Comparison of ENCODE assay signal across 16 cellular contexts in genomic region chr3:39122811-39123210, GRCh38. TPM values are rescaled to one million over a fixed set of nuclear protein-coding genes. Genes with fewer than 3 reads are reported as not detected.
DNase-seq lines count a peak whose midpoint lies in the region; ATAC-seq, FAIRE-seq and TF ChIP-seq lines count a peak whose summit lies in the region.
"Had no signal": no experiment of that assay in that cellular context is flagged by ENCODE, and none has a peak within 500 bp of the region (broad histone marks: within the 10 kb centered on the region; RNA-seq: fewer than 3 reads in every experiment).

No MANE protein-coding gene starts in this region.

- H3K27me3 ChIP-seq in K562 (ENCODE audit: control insufficient read depth in 2 of 2, insufficient read depth in 2 of 2, low read length in 2 of 2), result no peaks in the 10 kb centered on the region
- H3K27me3 ChIP-seq: BE2C, cardiac muscle cell had no signal

- no peak overlapping the region for H3K27ac ChIP-seq in K562 (ENCODE audit: extremely low read depth, low read depth, low read length)
- H3K27ac ChIP-seq: cardiac muscle cell had no signal

- H3K9ac ChIP-seq in K562 (ENCODE audit: insufficient read depth in 1 of 2, low read depth in 2 of 2, low read length in 2 of 2), result peak overlapping the region in 1 of 2 experiments; percentile 14; a peak in 1 of 4 replicates

- no peaks in the 10 kb centered on the region for H4K20me1 ChIP-seq in K562 (replicated peaks; ENCODE audit: control insufficient read depth, insufficient read depth, low read length)

- H3K36me3 ChIP-seq in K562 (ENCODE audit: control insufficient read depth, insufficient read depth, low read length), result no peaks in the 10 kb centered on the region
- H3K36me3 ChIP-seq: BE2C, cardiac muscle cell had no signal

- no peak for TF ChIP-seq POLR2A in K562 (conservative IDR thresholded peaks at IDR 0.05)

- intact Hi-C loops in K562 (cut with micrococcal nuclease), result no loop called here

- no peak for TF ChIP-seq RAD21 in K562 (CRISPR knock-in tag; conservative IDR thresholded peaks at IDR 0.05 in 1 of 2, IDR thresholded peaks at IDR 0.05 in 1 of 2)

- peak overlapping the region; percentile 40; the same call in 1 of the 2 replicates for H2AFZ ChIP-seq in K562 (ENCODE audit: low read depth, low read length)

- H3K79me2 ChIP-seq in K562 (ENCODE audit: control insufficient read depth, insufficient read depth, low read length), result no peaks in the 10 kb centered on the region

- no peaks in the 10 kb centered on the region for H3K9me3 ChIP-seq in K562 (replicated peaks; ENCODE audit: control insufficient read depth, insufficient read depth, low read depth, low read length)
- H3K9me3 ChIP-seq: BE2C had no signal

- CTCF ChIA-PET in K562 (lab: Yijun Ruan, JAX; ENCODE audit: low intra/inter-chr PET ratio), result no interaction called here

- TF ChIP-seq CTCF in K562 (IDR thresholded peaks at IDR 0.05 in 2 of 3, conservative IDR thresholded peaks at IDR 0.05 in 1 of 3; ENCODE audit: insufficient read depth in 2 of 3, low read depth in 1 of 3, low read length in 3 of 3), result no peak

- H3K4me3 ChIP-seq in K562, result no peak overlapping the region
- H3K4me3 ChIP-seq: cardiac muscle cell had no signal

- H3K4me2 ChIP-seq in K562 (ENCODE audit: insufficient read depth, low read length), result no peak overlapping the region

- POLR2A ChIA-PET in K562 (lab: Yijun Ruan, JAX), result interaction anchor here (0.6 to 2.2 kb wide), 2 partner anchors 26 to 196 kb away, joined by 3 to 5 read pairs; no protein-coding TSS in a partner anchor

- H3K4me1 ChIP-seq in K562 (replicated peaks in 1 of 2; ENCODE audit: control insufficient read depth in 2 of 2, insufficient read depth in 2 of 2, low read length in 2 of 2), result no peaks in the 10 kb centered on the region; a peak in 1 of 5 replicates
- H3K4me1 ChIP-seq: BE2C had no signal

- in situ Hi-C loops in K562 (cut with MboI), result loop anchor here (10.0 kb wide), 1 partner anchor 262 kb away; the partner anchor contains the start of gene SLC25A38

- BruUV-seq in K562 (replicated peaks; lab: Mats Ljungman, UMichigan), result no TSS peak

- no peak for FAIRE-seq in K562 (lab: Jason Lieb, UNC)

- ATAC-seq in GM18861 (IDR thresholded peaks at IDR 0.05; ENCODE audit: unreplicated experiment), result peak; percentile 64
- peak; percentile 72 for ATAC-seq in GM21528 (IDR thresholded peaks at IDR 0.05; ENCODE audit: low FRiP score, unreplicated experiment)
- peak; percentile 56 for ATAC-seq in HG03108 (IDR thresholded peaks at IDR 0.05; ENCODE audit: unreplicated experiment)
- no peak for ATAC-seq in K562
- ATAC-seq in HG02884 (IDR thresholded peaks at IDR 0.05; ENCODE audit: unreplicated experiment), result no peak
- ATAC-seq: left cardiac atrium had no signal

- WGBS in K562 (ENCODE audit: insufficient coverage, low coverage, missing lambda C conversion rate), result 17% methylated on average over 1 of the region's 1 CpG

- TF ChIP-seq EP300 in K562 (IDR thresholded peaks at IDR 0.05; ENCODE audit: low read length), result no peak

- no peak for DNase-seq in K562 (ENCODE audit: extremely low read depth in 1 of 4, low spot score in 3 of 4)
- no peak for DNase-seq in NCI-H526 treated with DMSO at 0.1 percent for 48 hours (lab: John Stamatoyannopoulos, UW)
- DNase-seq in DMS153 (lab: John Stamatoyannopoulos, UW), result no peak
- DNase-seq in iPS-NIHi7 (ENCODE audit: extremely low spot score), result no peak
- DNase-seq: activated naive CD4-positive, alpha-beta T cell; BE2C; NCI-H1417 treated with DMSO at 0.1 percent for 48 hours; NCI-H510A treated with DMSO at 0.1 percent for 48 hours; retina; stimulated activated CD4-positive, alpha-beta T cell treated with anti-CD3 and anti-CD28 coated beads, Interleukin-4, amount 100 ng/mL, for 24 hours had no signal

- no peaks in the 10 kb centered on the region for H3K9me1 ChIP-seq in K562 (ENCODE audit: control insufficient read depth, insufficient read depth, low read length)

TF ChIP-seq in K562, 482 proteins besides CTCF, POLR2A, EP300 and RAD21 (continues in another document):
- TF ChIP-seq E2F3 (CRISPR knock-in tag; IDR thresholded peaks at IDR 0.05) (no peak), BHLHE40 (IDR thresholded peaks at IDR 0.05; ENCODE audit: low read length) (no peak), HOXB6 (CRISPR knock-in tag; IDR thresholded peaks at IDR 0.05; ENCODE audit: borderline replicate concordance) (no peak), ZNF785 (CRISPR knock-in tag; IDR thresholded peaks at IDR 0.05) (no peak), ZNF174 (CRISPR knock-in tag; IDR thresholded peaks at IDR 0.05) (no peak), FOXA1 (IDR thresholded peaks at IDR 0.05; ENCODE audit: borderline replicate concordance) (no peak), NCOA4 (IDR thresholded peaks at IDR 0.05; ENCODE audit: partially characterized antibody) (no peak), HMG20B (CRISPR knock-in tag; IDR thresholded peaks at IDR 0.05) (no peak), TCFL5 (CRISPR knock-in tag; conservative IDR thresholded peaks at IDR 0.05) (no peak)

RNA-seq across cellular contexts. Expression of gene TTC21A, which starts 15.3 kb away (rescaled TPM):
- 7.6 and 12.4 TPM in 2 replicates for total RNA-seq in K562 (2011; cell fraction: chromatin; rRNA removed; ENCODE audit: low replicate concordance)
- total RNA-seq in K562 (2011; cell fraction: nucleolus; rRNA removed), result 5.8 and 6.7 TPM in 2 replicates
- total RNA-seq in K562 (2011; cell fraction: nucleoplasm; rRNA removed), result 5.1 and 8.2 TPM in 2 replicates
- total RNA-seq in K562 (2014; rRNA removed) (0.36 and 0.37 TPM in 2 replicates), K562 (2014; rRNA removed; fragmentation: Illumina TruSeq; extraction: Trizol) (0.32 and 0.47 TPM in 2 replicates), K562 (2015; rRNA removed; fragmentation: Illumina TruSeq; extraction: Trizol) (0.83 and 1.2 TPM in 2 replicates), K562 (2021) (1.4 and 1.7 TPM in 2 replicates)
- polyA plus RNA-seq in K562 (2011; rRNA removed) (0.84 and 1.1 TPM in 2 replicates), K562 (2014; fragmentation: Illumina TruSeq; extraction: Trizol) (0.70 and 0.94 TPM in 2 replicates), K562 (2014; fragmentation: Nextera tagmentation; extraction: Ambion mirVana) (under 1 TPM; 0.22 to 0.35 TPM), K562 (2014; rRNA removed) (0.93 and 1.4 TPM in 2 replicates)
- polyA plus RNA-seq in K562 (2011; cell fraction: cytosol; rRNA removed), result 0.66 and 1.1 TPM in 2 replicates
- polyA plus RNA-seq in K562 (2011; cell fraction: nucleus; rRNA removed), result 5.1 and 6.7 TPM in 2 replicates
- polyA plus RNA-seq in K562 (2012), result 1.3 and 2.7 TPM in 2 replicates
- polyA minus RNA-seq in K562 (2011; rRNA and poly(A)+ RNA removed), result 1.3 and 2.1 TPM in 2 replicates
- 0.67 TPM in 1 of 2 replicates, not detected in the other for polyA minus RNA-seq in K562 (2011; cell fraction: cytosol; rRNA and poly(A)+ RNA removed)
- 3.5 and 4.1 TPM in 2 replicates for polyA minus RNA-seq in K562 (2011; cell fraction: nucleus; rRNA and poly(A)+ RNA removed)

RNA-seq across cellular contexts. Expression of gene GORASP1, which starts 15.4 kb away (rescaled TPM):
- total RNA-seq in K562 (2011; cell fraction: chromatin; rRNA removed; ENCODE audit: low replicate concordance), result 170 and 347 TPM in 2 replicates
- total RNA-seq in K562 (2011; cell fraction: nucleolus; rRNA removed), result 220 and 236 TPM in 2 replicates
- 186 and 187 TPM in 2 replicates for total RNA-seq in K562 (2011; cell fraction: nucleoplasm; rRNA removed)
- total RNA-seq in K562 (2014; rRNA removed) (67.6 and 83.5 TPM in 2 replicates), K562 (2014; rRNA removed; fragmentation: Illumina TruSeq; extraction: Trizol) (39.7 and 46.8 TPM in 2 replicates), K562 (2015; rRNA removed; fragmentation: Illumina TruSeq; extraction: Trizol) (65.3 and 67.6 TPM in 2 replicates), K562 (2021) (80.7 and 81.2 TPM in 2 replicates)
- polyA plus RNA-seq in K562 (2011; rRNA removed) (87.9 and 116 TPM in 2 replicates), K562 (2014; fragmentation: Illumina TruSeq; extraction: Trizol) (71.3 and 81.3 TPM in 2 replicates), K562 (2014; fragmentation: Nextera tagmentation; extraction: Ambion mirVana) (10 to 100 TPM in 1 of 2 experiments, 1 to 10 TPM in 1; 8.4 to 14.0 TPM), K562 (2014; rRNA removed) (75.3 and 82.3 TPM in 2 replicates)
- 88.5 and 108 TPM in 2 replicates for polyA plus RNA-seq in K562 (2011; cell fraction: cytosol; rRNA removed)
- 454 and 537 TPM in 2 replicates for polyA plus RNA-seq in K562 (2011; cell fraction: nucleus; rRNA removed)
- 72.8 and 104 TPM in 2 replicates for polyA plus RNA-seq in K562 (2012)
- polyA minus RNA-seq in K562 (2011; rRNA and poly(A)+ RNA removed), result 48.5 and 49.2 TPM in 2 replicates
- polyA minus RNA-seq in K562 (2011; cell fraction: cytosol; rRNA and poly(A)+ RNA removed), result 42.4 and 49.5 TPM in 2 replicates
- polyA minus RNA-seq in K562 (2011; cell fraction: nucleus; rRNA and poly(A)+ RNA removed), result 120 and 149 TPM in 2 replicates

RNA-seq across cellular contexts. Expression of gene CSRNP1, which starts 30.6 kb away (rescaled TPM):
- 18.4 and 48.8 TPM in 2 replicates for total RNA-seq in K562 (2011; cell fraction: chromatin; rRNA removed; ENCODE audit: low replicate concordance)
- total RNA-seq in K562 (2011; cell fraction: nucleolus; rRNA removed), result 34.9 and 41.4 TPM in 2 replicates
- 17.7 and 23.9 TPM in 2 replicates for total RNA-seq in K562 (2011; cell fraction: nucleoplasm; rRNA removed)
- total RNA-seq in K562 (2014; rRNA removed), result 16.8 and 23.2 TPM in 2 replicates
- 5.6 and 7.9 TPM in 2 replicates for total RNA-seq in K562 (2014; rRNA removed; fragmentation: Illumina TruSeq; extraction: Trizol)
- 9.2 and 9.8 TPM in 2 replicates for total RNA-seq in K562 (2015; rRNA removed; fragmentation: Illumina TruSeq; extraction: Trizol)
- 18.1 and 18.9 TPM in 2 replicates for total RNA-seq in K562 (2021)
- 14.2 and 14.5 TPM in 2 replicates for polyA plus RNA-seq in K562 (2011; rRNA removed)
- 16.4 and 30.7 TPM in 2 replicates for polyA plus RNA-seq in K562 (2011; cell fraction: cytosol; rRNA removed)
- polyA plus RNA-seq in K562 (2011; cell fraction: nucleus; rRNA removed), result 25.6 and 46.6 TPM in 2 replicates
- polyA plus RNA-seq in K562 (2012), result 16.6 and 24.6 TPM in 2 replicates
- polyA plus RNA-seq in K562 (2014; fragmentation: Illumina TruSeq; extraction: Trizol), result 12.7 and 13.3 TPM in 2 replicates
- polyA plus RNA-seq in K562 (2014; fragmentation: Nextera tagmentation; extraction: Ambion mirVana), result under 1 TPM; 0.72 to 0.89 TPM
- polyA plus RNA-seq in K562 (2014; rRNA removed), result 10.9 and 11.4 TPM in 2 replicates
- 14.7 and 23.4 TPM in 2 replicates for polyA minus RNA-seq in K562 (2011; rRNA and poly(A)+ RNA removed)
- polyA minus RNA-seq in K562 (2011; cell fraction: cytosol; rRNA and poly(A)+ RNA removed), result 13.8 and 19.9 TPM in 2 replicates
- 21.9 and 22.3 TPM in 2 replicates for polyA minus RNA-seq in K562 (2011; cell fraction: nucleus; rRNA and poly(A)+ RNA removed)

Comparison
In these comparisons a context has a peak if more than half of its experiments do, and no peak if none do; other contexts are left out.
1. ATAC-seq: peak in GM18861 (single experiment), GM21528 (single experiment) and HG03108 (single experiment); none in K562 (single experiment) and HG02884 (single experiment).